In the genomic region with DNA sequence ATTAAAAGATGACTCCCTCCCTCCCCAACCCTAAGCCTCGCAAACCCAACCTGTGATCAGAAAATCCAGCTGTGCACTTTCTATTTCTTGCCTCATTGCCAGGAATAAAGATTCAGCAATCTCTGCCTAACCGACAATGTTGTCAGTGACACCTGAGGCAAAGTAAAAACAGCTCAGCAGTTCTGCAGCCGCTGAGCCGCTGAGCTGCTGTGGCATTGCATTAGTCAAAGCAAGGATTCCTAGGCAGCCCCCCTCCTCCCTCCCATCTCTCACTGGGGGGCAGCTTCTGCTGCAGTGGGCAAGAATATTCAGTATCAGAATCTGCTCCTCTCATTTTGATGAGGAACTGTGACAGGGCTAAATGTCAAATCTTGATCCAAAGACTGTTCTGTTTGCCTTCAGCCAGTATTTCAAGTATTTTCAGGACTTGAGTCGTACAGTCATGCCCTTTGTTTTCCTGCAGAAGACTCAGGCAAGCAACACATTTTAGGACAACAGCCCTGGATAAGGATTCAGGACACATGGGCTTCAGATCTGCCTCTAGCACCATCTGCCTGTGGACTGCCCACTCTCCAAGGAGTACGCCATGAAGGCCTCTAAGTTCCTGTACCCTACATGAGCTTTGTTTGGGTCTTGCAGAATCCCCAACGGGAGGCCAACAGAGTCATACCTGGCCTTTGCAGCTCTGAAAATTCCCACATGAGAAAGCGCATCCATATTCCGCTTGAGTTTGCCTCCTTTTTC, we compare ENCODE assay signal across 18 cellular contexts. TPM values are rescaled to one million over a fixed set of nuclear protein-coding genes. Genes with fewer than 3 reads are reported as not detected.
A peak's percentile ranks its signal among the peaks of the same experiment; 100 is the strongest.
DNase-seq lines count a peak whose midpoint lies in the region; ATAC-seq and TF ChIP-seq lines count a peak whose summit lies in the region.
"Had no signal": no experiment of that assay in that cellular context is flagged by ENCODE, and none has a peak within 500 bp of the region (broad histone marks: within the 10 kb centered on the region; RNA-seq: fewer than 3 reads in every experiment).

No MANE protein-coding gene starts in this region.

- ATAC-seq in RWPE2 (ENCODE audit: low read depth) = peak; percentile 42
- ATAC-seq in GM19035 (IDR thresholded peaks at IDR 0.05; ENCODE audit: unreplicated experiment) = no peak
- ATAC-seq: CD8-positive, alpha-beta T cell had no signal

- no peak overlapping the region for H3K27ac ChIP-seq in RWPE2 (ENCODE audit: poor library complexity, severe bottlenecking)
- H3K27ac ChIP-seq: HL-60, spleen had no signal

- TF ChIP-seq CTCF in HFF-Myc (IDR thresholded peaks at IDR 0.05; ENCODE audit: low read depth, low read length, missing control alignments) (peak; percentile 11), RWPE2 (IDR thresholded peaks at IDR 0.05; ENCODE audit: poor library complexity, severe bottlenecking) (no peak), fibroblast of pulmonary artery (IDR thresholded peaks at IDR 0.05; ENCODE audit: low read length, missing control alignments) (peak; percentile 10)

- H3K36me3 ChIP-seq in RWPE2 (ENCODE audit: low read depth) = no peaks in the 10 kb centered on the region
- H3K36me3 ChIP-seq: MG63, spleen had no signal

- no peak for DNase-seq in HFF-Myc (ENCODE audit: extremely low read depth, low read depth)
- no peak for DNase-seq in RWPE2 (ENCODE audit: low spot score)
- DNase-seq in fibroblast of pulmonary artery (ENCODE audit: low read depth) = peak; percentile 21
- DNase-seq in myocyte (ENCODE audit: low read depth) = peak; percentile 26
- no peak for DNase-seq in NCI-H1048 (lab: John Stamatoyannopoulos, UW)
- DNase-seq in hippocampal formation (lab: John Stamatoyannopoulos, UW) = no peak
- DNase-seq in NCI-H2171 treated with DMSO at 0.1 percent for 48 hours (lab: John Stamatoyannopoulos, UW) = no peak
- DNase-seq: activated CD4-positive, alpha-beta T cell treated with anti-CD3 and anti-CD28 coated beads, Interleukin-2, amount 50 U/mL, for 1 hour; aorta; CD8-positive, alpha-beta T cell; effector CD8-positive, alpha-beta T cell; MG63; NCI-H2171; spleen; substantia nigra had no signal

- H3K9me3 ChIP-seq in RWPE2 (ENCODE audit: severe bottlenecking) = no peaks in the 10 kb centered on the region

- H3K27me3 ChIP-seq in RWPE2 (ENCODE audit: insufficient read depth, poor library complexity, severe bottlenecking) = no peaks in the 10 kb centered on the region
- H3K27me3 ChIP-seq: MG63, spleen had no signal

- H3K4me3 ChIP-seq in HFF-Myc (replicated peaks; ENCODE audit: low read depth, low read length) (no peak overlapping the region), RWPE2 (ENCODE audit: severe bottlenecking) (no peak overlapping the region), fibroblast of pulmonary artery (replicated peaks; ENCODE audit: low read depth, low read length) (no peak overlapping the region)
- H3K4me3 ChIP-seq: lung, MG63, spleen had no signal

- H3K4me1 ChIP-seq in RWPE2 (ENCODE audit: insufficient read depth, poor library complexity, severe bottlenecking) = peaks cover 5% of the 10 kb centered on the region
- H3K4me1 ChIP-seq: spleen had no signal

RNA-seq across cellular contexts. Expression of gene DAP, which starts 41.1 kb away (rescaled TPM):
- total RNA-seq in myocyte = 11.0 and 17.9 TPM in 2 replicates
- polyA plus RNA-seq in myocyte (2012) = 340 TPM

Comparison
In these comparisons a context has a peak if more than half of its experiments do, and no peak if none do; other contexts are left out.
1. DNase-seq: peak in fibroblast of pulmonary artery (single experiment) and myocyte (single experiment); none in HFF-Myc (single experiment), RWPE2 (single experiment), NCI-H1048 (single experiment), hippocampal formation (0 of 2) and NCI-H2171 treated with DMSO at 0.1 percent for 48 hours (single experiment).